Comparison of ENCODE assay signal across 17 cellular contexts in the genomic region with DNA sequence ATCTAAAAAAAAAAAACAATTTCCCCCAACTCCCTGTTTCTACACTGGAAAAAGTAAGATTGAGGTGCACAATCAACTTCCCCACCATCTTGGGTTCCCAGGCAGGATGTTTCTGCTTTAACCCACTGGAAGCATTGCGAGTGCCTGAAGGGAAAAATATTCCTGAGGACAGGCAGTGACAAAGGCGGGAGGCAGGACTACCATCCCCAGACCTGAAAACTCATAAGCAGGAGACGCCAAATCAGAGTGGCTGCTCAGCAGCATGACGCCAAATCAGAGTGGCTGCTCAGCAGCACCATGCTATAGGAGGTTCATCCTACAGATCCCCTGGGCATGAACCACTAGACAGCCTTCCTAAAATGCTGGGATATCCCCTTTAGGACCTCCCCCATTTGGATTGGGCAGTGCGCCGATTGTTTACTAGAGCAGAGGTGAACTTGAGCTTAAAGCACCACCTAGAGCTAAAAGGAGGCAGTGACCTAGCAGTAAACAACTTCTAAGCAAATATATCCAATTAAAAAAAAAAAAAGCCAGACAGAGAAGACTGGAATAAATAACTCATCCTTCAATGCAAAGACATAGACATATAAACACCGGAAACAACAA. TPM values are rescaled to one million over a fixed set of nuclear protein-coding genes. Genes with fewer than 3 reads are reported as not detected.
DNase-seq lines count a peak whose midpoint lies in the region; ATAC-seq and TF ChIP-seq lines count a peak whose summit lies in the region.
"Had no signal": no experiment of that assay in that cellular context is flagged by ENCODE, and none has a peak within 500 bp of the region (broad histone marks: within the 10 kb centered on the region; RNA-seq: fewer than 3 reads in every experiment).

No MANE protein-coding gene starts in this region.

- DNase-seq in ELR (ENCODE audit: low read depth) (peak; percentile 17), SK-MEL-5 (ENCODE audit: low read depth, low spot score) (peak; percentile 50), left lobe of liver (ENCODE audit: low spot score) (peak; percentile 51), heart right ventricle (no peak), HPDE6-E6E7 (ENCODE audit: extremely low spot score) (no peak), colonic mucosa (no peak)
- DNase-seq: activated B cell treated with CpG ODN at 0.5 μM for 24 hours; activated T-cell treated with anti-CD3 and anti-CD28 coated beads, Interleukin-2, amount 50 U/mL, for 1 hour; C1 segment of cervical spinal cord; dorsolateral prefrontal cortex; Karpas-422; left cardiac atrium; naive thymus-derived CD8-positive, alpha-beta T cell; NCI-H446 treated with DMSO at 0.1 percent for 48 hours had no signal

- TF ChIP-seq CTCF in heart right ventricle (IDR thresholded peaks at IDR 0.05) (peak in 2 of 9 donors; percentile 18 to 25), colonic mucosa (IDR thresholded peaks at IDR 0.05) (no peak)

- H3K9ac ChIP-seq in colonic mucosa (ENCODE audit: low read depth in 2 of 2, low read length in 2 of 2): no peak overlapping the region

- H3K4me1 ChIP-seq in heart right ventricle: peaks cover 0 to 18% (median 0%) of the 10 kb centered on the region in 9 donors
- H3K4me1 ChIP-seq in colonic mucosa: no peaks in the 10 kb centered on the region

- H3K27ac ChIP-seq in heart right ventricle (no peak overlapping the region), colonic mucosa (no peak overlapping the region)
- H3K27ac ChIP-seq: dorsolateral prefrontal cortex, right atrium auricular region had no signal

- H3K4me3 ChIP-seq in heart right ventricle (no peak overlapping the region), colonic mucosa (no peak overlapping the region)
- H3K4me3 ChIP-seq: dorsolateral prefrontal cortex, right atrium auricular region had no signal

- ATAC-seq in left lobe of liver: peak; percentile 84
- no peak for ATAC-seq in heart right ventricle
- no peak for ATAC-seq in GM21825 (IDR thresholded peaks at IDR 0.05; ENCODE audit: unreplicated experiment)
- ATAC-seq: left cardiac atrium; naive thymus-derived CD8-positive, alpha-beta T cell had no signal

- H3K27me3 ChIP-seq in heart right ventricle (no peaks in the 10 kb centered on the region), colonic mucosa (no peaks in the 10 kb centered on the region)
- H3K27me3 ChIP-seq: right atrium auricular region had no signal

- WGBS in heart right ventricle, 2 donors: 77 to 78% methylated on average over 7 of the region's 7 CpGs

- H3K36me3 ChIP-seq in heart right ventricle: no peaks in the 10 kb centered on the region
- H3K36me3 ChIP-seq in colonic mucosa: no peaks in the 10 kb centered on the region
- H3K36me3 ChIP-seq: right atrium auricular region had no signal

- H3K9me3 ChIP-seq in heart right ventricle: peaks cover 0 to 19% (median 5%) of the 10 kb centered on the region in 11 donors
- H3K9me3 ChIP-seq in colonic mucosa: no peaks in the 10 kb centered on the region

- in situ Hi-C loops in SK-MEL-5 (cut with HindIII; ENCODE audit: low pct_unique_long_range_greater_than_20kb, low sequenced_read_pairs): no loop called here

- TF ChIP-seq RAD21 in Ishikawa (IDR thresholded peaks at IDR 0.05; ENCODE audit: low read depth): peak; percentile 20; the same call in 1 of the 2 replicates

- no peak for TF ChIP-seq EP300 in Ishikawa (IDR thresholded peaks at IDR 0.05; ENCODE audit: borderline replicate concordance)

- intact Hi-C loops in heart right ventricle (cut with DNase I) (no loop called here), colonic mucosa (cut with DNase I) (no loop called here)

TF ChIP-seq in Ishikawa, 13 proteins besides CTCF, POLR2A, EP300 and RAD21:
- no peak for TF ChIP-seq ZBTB7A (IDR thresholded peaks at IDR 0.05; ENCODE audit: low read depth)

RNA-seq across cellular contexts. Expression of a gene that starts 35.0 kb away (rescaled TPM):
- total RNA-seq in SK-MEL-5 (2014; rRNA removed; shearing (Covaris generic)): 9.0 and 9.6 TPM in 2 replicates
- polyA plus RNA-seq in SK-MEL-5 (2015; cell fraction: cytosol; rRNA removed): 4.6 and 5.8 TPM in 2 replicates
- 10.4 and 15.9 TPM in 2 replicates for polyA plus RNA-seq in SK-MEL-5 (2015; cell fraction: nucleus; rRNA removed)
- 32.9 TPM for total RNA-seq in left lobe of liver
- 10 to 100 TPM in 4 of 10 donors, 1 to 10 TPM in 6; 4.7 to 13.6 (median 9.7) TPM for total RNA-seq in heart right ventricle
- polyA plus RNA-seq in heart right ventricle: 1 to 10 TPM; 3.6 to 9.8 TPM
- total RNA-seq in colonic mucosa: 10 to 100 TPM; 23.6 to 30.0 TPM

RNA-seq across cellular contexts. Expression of a gene that starts 40.7 kb away (rescaled TPM):
- not detected in 2 replicates for total RNA-seq in SK-MEL-5 (2014; rRNA removed; shearing (Covaris generic))
- not detected in 2 replicates for polyA plus RNA-seq in SK-MEL-5 (2015; cell fraction: cytosol; rRNA removed)
- polyA plus RNA-seq in SK-MEL-5 (2015; cell fraction: nucleus; rRNA removed): not detected in 2 replicates
- total RNA-seq in left lobe of liver: 0.48 TPM
- total RNA-seq in heart right ventricle: 1 to 10 TPM in 1 of 10 donors, under 1 TPM in 8, not detected in 1; 0.16 to 2.6 (median 0.35) TPM
- polyA plus RNA-seq in heart right ventricle: under 1 TPM in 1 of 2 donors, not detected in 1; 0.12 TPM
- 1 to 10 TPM in 1 of 2 donors, under 1 TPM in 1; 0.49 to 1.1 TPM for total RNA-seq in colonic mucosa

Comparison
In these comparisons a context has a peak if more than half of its experiments do, and no peak if none do; other contexts are left out.
1. DNase-seq: peak in ELR (single experiment), SK-MEL-5 (single experiment) and left lobe of liver (single experiment); none in heart right ventricle (0 of 2), HPDE6-E6E7 (single experiment) and colonic mucosa (single experiment).